19 cellular contexts compared by ENCODE assay signal in genomic region chr2:173941567-173941966, GRCh38. TPM values are rescaled to one million over a fixed set of nuclear protein-coding genes. Genes with fewer than 3 reads are reported as not detected.
DNase-seq lines count a peak whose midpoint lies in the region; ATAC-seq and TF ChIP-seq lines count a peak whose summit lies in the region.
"Had no signal": no experiment of that assay in that cellular context is flagged by ENCODE, and none has a peak within 500 bp of the region (broad histone marks: within the 10 kb centered on the region; RNA-seq: fewer than 3 reads in every experiment).

No MANE protein-coding gene starts in this region.

- ATAC-seq in HCT116 (no peak), GM21786 (IDR thresholded peaks at IDR 0.05; ENCODE audit: unreplicated experiment) (no peak)
- ATAC-seq in CD8-positive, alpha-beta T cell = no peak
- ATAC-seq: A549, left cardiac atrium had no signal

- H3K27me3 ChIP-seq in HCT116 (ENCODE audit: insufficient read depth, low read length) (no peaks in the 10 kb centered on the region), osteoblast (ENCODE audit: insufficient read depth, low read length) (no peaks in the 10 kb centered on the region)
- no peaks in the 10 kb centered on the region for H3K27me3 ChIP-seq in CD8-positive, alpha-beta T cell (ENCODE audit: insufficient read depth, low read length)
- H3K27me3 ChIP-seq: transverse colon had no signal

- H3K4me1 Mint-ChIP-seq in activated CD4-positive, alpha-beta T cell treated with anti-CD3 and anti-CD28 coated beads, Interleukin-2, amount 10 ng/mL, durations not matched to agents 24 days and 14 days = peaks cover 52% of the 10 kb centered on the region
- peaks cover 83% of the 10 kb centered on the region for H3K4me1 Mint-ChIP-seq in activated naive CD8-positive, alpha-beta T cell (ENCODE audit: low read depth)
- peaks cover 83% of the 10 kb centered on the region for H3K4me1 Mint-ChIP-seq in CD8-positive, alpha-beta T cell (ENCODE audit: low read depth)
- H3K4me1 Mint-ChIP-seq in osteocyte (ENCODE audit: unreplicated experiment) = peaks cover 49% of the 10 kb centered on the region

- TF ChIP-seq CTCF in HCT116 (IDR thresholded peaks at IDR 0.05 in 2 of 3, conservative IDR thresholded peaks at IDR 0.05 in 1 of 3; ENCODE audit: borderline replicate concordance in 1 of 3, insufficient read depth in 1 of 3, low read depth in 2 of 3, low read length in 2 of 3) = no peak
- TF ChIP-seq CTCF in osteoblast (IDR thresholded peaks at IDR 0.05; ENCODE audit: extremely low read depth, low read depth, low read length) = no peak
- no peak for TF ChIP-seq CTCF in CD8-positive, alpha-beta T cell (IDR thresholded peaks at IDR 0.05)
- no peak for TF ChIP-seq CTCF in osteocyte (IDR thresholded peaks at IDR 0.05)

- no peak for DNase-seq in activated CD4-positive, alpha-beta T cell treated with anti-CD3 and anti-CD28 coated beads, Interleukin-2, amount 10 ng/mL, durations not matched to agents 24 days and 14 days
- DNase-seq in activated CD4-positive, alpha-beta T cell treated with anti-CD3 and anti-CD28 coated beads, Interleukin-2, amount 50 U/mL, for 48 hours = no peak
- DNase-seq in HCT116 (ENCODE audit: low read depth, low spot score) (no peak), osteoblast (ENCODE audit: insufficient read length, low spot score, missing footprints) (no peak), osteocyte (ENCODE audit: extremely low spot score, unreplicated experiment) (no peak)
- no peak for DNase-seq in CD8-positive, alpha-beta T cell
- DNase-seq: activated CD8-positive, alpha-beta memory T cell treated with anti-CD3 and anti-CD28 coated beads, Interleukin-2, amount 50 U/mL, for 48 hours; GOT3; KG1; left cardiac atrium; NCI-H1105 treated with DMSO at 0.1 percent for 48 hours; NCI-H2171; NCI-H748 treated with DMSO at 0.1 percent for 48 hours; transverse colon had no signal

- no TSS peak for BruUV-seq in HCT116 (replicated peaks; lab: Mats Ljungman, UMichigan)

- no peak overlapping the region for H3K27ac ChIP-seq in HCT116 (ENCODE audit: low read depth, low read length)
- peak overlapping the region; percentile 25 for H3K27ac ChIP-seq in osteoblast (ENCODE audit: low read depth, low read length)
- no peak overlapping the region for H3K27ac ChIP-seq in CD8-positive, alpha-beta T cell (ENCODE audit: low read depth, low read length)
- H3K27ac ChIP-seq: HL-60, transverse colon had no signal

- TF ChIP-seq POLR2A in HCT116 (IDR thresholded peaks at IDR 0.05; ENCODE audit: borderline replicate concordance, extremely low read depth, insufficient read depth, insufficient read length) = no peak

- H3K9me3 Mint-ChIP-seq in activated CD4-positive, alpha-beta T cell treated with anti-CD3 and anti-CD28 coated beads, Interleukin-2, amount 10 ng/mL, durations not matched to agents 24 days and 14 days = no peaks in the 10 kb centered on the region
- no peaks in the 10 kb centered on the region for H3K9me3 Mint-ChIP-seq in activated naive CD8-positive, alpha-beta T cell (ENCODE audit: low read depth)
- H3K9me3 Mint-ChIP-seq in CD8-positive, alpha-beta T cell = no peaks in the 10 kb centered on the region
- no peaks in the 10 kb centered on the region for H3K9me3 Mint-ChIP-seq in osteocyte (ENCODE audit: unreplicated experiment)

- H3K4me2 ChIP-seq in HCT116 (ENCODE audit: low read length) = peak overlapping the region; percentile 59
- no peak overlapping the region for H3K4me2 ChIP-seq in osteoblast (ENCODE audit: insufficient read depth, low read length)
- H3K4me2 ChIP-seq: A549 had no signal

- H3K9me3 ChIP-seq in HCT116 (ENCODE audit: control insufficient read depth in 1 of 2, insufficient read depth in 1 of 2, low read depth in 1 of 2, low read length in 2 of 2) (no peaks in the 10 kb centered on the region), osteoblast (ENCODE audit: low read depth, low read length) (no peaks in the 10 kb centered on the region)
- no peaks in the 10 kb centered on the region for H3K9me3 ChIP-seq in CD8-positive, alpha-beta T cell (ENCODE audit: low read length)
- H3K9me3 ChIP-seq: A549, transverse colon had no signal

- TF ChIP-seq RAD21 in HCT116 (IDR thresholded peaks at IDR 0.05; ENCODE audit: low read depth) = no peak

- H3K79me2 ChIP-seq in HCT116 (ENCODE audit: insufficient read depth, low read length) (peaks cover 100% of the 10 kb centered on the region), osteoblast (ENCODE audit: insufficient read depth, low read length) (peaks cover 98% of the 10 kb centered on the region)

- H2AFZ ChIP-seq in HCT116 (ENCODE audit: low read depth, low read length, poor library complexity, severe bottlenecking) = no peak overlapping the region
- H2AFZ ChIP-seq in osteoblast (ENCODE audit: low read length) = no peak overlapping the region

- no peaks in the 10 kb centered on the region for H3K9me2 ChIP-seq in HCT116 (ENCODE audit: insufficient read depth)

- H3K27me3 Mint-ChIP-seq in activated CD4-positive, alpha-beta T cell treated with anti-CD3 and anti-CD28 coated beads, Interleukin-2, amount 10 ng/mL, durations not matched to agents 24 days and 14 days = no peaks in the 10 kb centered on the region
- no peaks in the 10 kb centered on the region for H3K27me3 Mint-ChIP-seq in activated naive CD8-positive, alpha-beta T cell
- H3K27me3 Mint-ChIP-seq in CD8-positive, alpha-beta T cell (ENCODE audit: low read depth) = no peaks in the 10 kb centered on the region
- no peaks in the 10 kb centered on the region for H3K27me3 Mint-ChIP-seq in osteocyte (ENCODE audit: unreplicated experiment)

- H3K36me3 ChIP-seq in HCT116 (ENCODE audit: control insufficient read depth in 1 of 2, insufficient read depth in 2 of 2, low read length in 2 of 2) (no peaks in the 10 kb centered on the region), osteoblast (ENCODE audit: insufficient read depth, low read length) (no peaks in the 10 kb centered on the region)
- no peaks in the 10 kb centered on the region for H3K36me3 ChIP-seq in CD8-positive, alpha-beta T cell (ENCODE audit: insufficient read depth, low read length)
- H3K36me3 ChIP-seq: transverse colon had no signal

- H3K4me3 ChIP-seq in HCT116 (replicated peaks in 1 of 2; ENCODE audit: low read depth in 1 of 2, low read length in 2 of 2) = no peak overlapping the region
- no peak overlapping the region for H3K4me3 ChIP-seq in osteoblast (ENCODE audit: insufficient read depth, low read length)
- H3K4me3 ChIP-seq in CD8-positive, alpha-beta T cell (ENCODE audit: low read depth, low read length) = no peak overlapping the region
- H3K4me3 ChIP-seq: A549, skin epidermis, transverse colon had no signal

- peak overlapping the region; percentile 19 for H3K27ac Mint-ChIP-seq in activated CD4-positive, alpha-beta T cell treated with anti-CD3 and anti-CD28 coated beads, Interleukin-2, amount 10 ng/mL, durations not matched to agents 24 days and 14 days
- peak overlapping the region; percentile 81 for H3K27ac Mint-ChIP-seq in activated naive CD8-positive, alpha-beta T cell
- no peak overlapping the region for H3K27ac Mint-ChIP-seq in CD8-positive, alpha-beta T cell
- H3K27ac Mint-ChIP-seq in osteocyte (ENCODE audit: unreplicated experiment) = no peak overlapping the region

- no peak overlapping the region for H3K4me3 Mint-ChIP-seq in activated CD4-positive, alpha-beta T cell treated with anti-CD3 and anti-CD28 coated beads, Interleukin-2, amount 10 ng/mL, durations not matched to agents 24 days and 14 days
- peak overlapping the region; percentile 61 for H3K4me3 Mint-ChIP-seq in activated naive CD8-positive, alpha-beta T cell
- H3K4me3 Mint-ChIP-seq in CD8-positive, alpha-beta T cell = no peak overlapping the region
- no peak overlapping the region for H3K4me3 Mint-ChIP-seq in osteocyte (ENCODE audit: unreplicated experiment)

- POLR2A ChIA-PET in HCT116 (lab: Charles Lee) = interaction anchor here (0.5 kb wide), 1 partner anchor 1233 kb away, joined by 3 read pairs; no protein-coding TSS in a partner anchor
- POLR2A ChIA-PET in CD8-positive, alpha-beta T cell (lab: Charles Lee) = interaction anchor here (1.2 kb wide), 1 partner anchor 10 kb away, joined by 3 read pairs; no protein-coding TSS in a partner anchor

- H3K4me1 ChIP-seq in HCT116 (ENCODE audit: control insufficient read depth in 1 of 2, insufficient read depth in 2 of 2, low read length in 2 of 2) (peaks cover 26 to 87% of the 10 kb centered on the region in 2 experiments), osteoblast (ENCODE audit: insufficient read depth, low read length) (peaks cover 29% of the 10 kb centered on the region)
- H3K4me1 ChIP-seq in CD8-positive, alpha-beta T cell (ENCODE audit: insufficient read depth, low read length) = peaks cover 75% of the 10 kb centered on the region

- RAD21 ChIA-PET in HCT116 (lab: Charles Lee; ENCODE audit: low non-redundant PET in 1 of 2, low total read pairs in 2 of 2, uncharacterized antibody in 2 of 2, unreplicated experiment in 2 of 2) = no interaction called here

- H3K36me3 Mint-ChIP-seq in activated CD4-positive, alpha-beta T cell treated with anti-CD3 and anti-CD28 coated beads, Interleukin-2, amount 10 ng/mL, durations not matched to agents 24 days and 14 days (ENCODE audit: low read depth) = peaks cover 28% of the 10 kb centered on the region
- H3K36me3 Mint-ChIP-seq in activated naive CD8-positive, alpha-beta T cell = peaks cover 13% of the 10 kb centered on the region
- peaks cover 28% of the 10 kb centered on the region for H3K36me3 Mint-ChIP-seq in CD8-positive, alpha-beta T cell
- H3K36me3 Mint-ChIP-seq in osteocyte (ENCODE audit: unreplicated experiment) = no peaks in the 10 kb centered on the region

- H4K20me1 ChIP-seq in HCT116 (ENCODE audit: insufficient read depth) (peaks cover 34% of the 10 kb centered on the region), osteoblast (ENCODE audit: insufficient read depth, low read length) (peaks cover 59% of the 10 kb centered on the region)

- intact Hi-C loops in activated CD4-positive, alpha-beta T cell treated with anti-CD3 and anti-CD28 coated beads, Interleukin-2, amount 10 ng/mL, durations not matched to agents 24 days and 14 days (cut with micrococcal nuclease) = loop anchor here (2.0 to 5.0 kb wide), 2 partner anchors 17 to 34 kb away; no protein-coding TSS in a partner anchor
- intact Hi-C loops in HCT116 (cut with micrococcal nuclease) = no loop called here
- intact Hi-C loops in CD8-positive, alpha-beta T cell (cut with DNase I, micrococcal nuclease) = no loop called here

- CTCF ChIA-PET in HCT116 (lab: Charles Lee) = no interaction called here
- CTCF ChIA-PET in CD8-positive, alpha-beta T cell (lab: Charles Lee) = no interaction called here

- no peak overlapping the region for H3K9ac ChIP-seq in HCT116 (ENCODE audit: low read length)

TF ChIP-seq in HCT116, 20 proteins besides CTCF, POLR2A, EP300 and RAD21:
- TF ChIP-seq ATF3 (IDR thresholded peaks at IDR 0.05) (no peak), SIN3A (IDR thresholded peaks at IDR 0.05; ENCODE audit: low read depth) (no peak)
TF ChIP-seq in HCT116: peak in this region for 0.

RNA-seq across cellular contexts. Expression of gene SP3, which starts 23.6 kb away (rescaled TPM):
- 99.9 and 104 TPM in 2 replicates for total RNA-seq in activated CD4-positive, alpha-beta T cell treated with anti-CD3 and anti-CD28 coated beads, Interleukin-2, amount 10 ng/mL, durations not matched to agents 24 days and 14 days
- total RNA-seq in HCT116 (2021; ENCODE audit: unreplicated experiment) = 98.0 TPM
- polyA plus RNA-seq in HCT116 (2012) = 28.9 and 39.2 TPM in 2 replicates
- total RNA-seq in osteoblast = 113 and 122 TPM in 2 replicates
- 100 to 1,000 TPM; 166 to 169 TPM for total RNA-seq in CD8-positive, alpha-beta T cell
- total RNA-seq in osteocyte = 75.3 and 80.3 TPM in 2 replicates

Comparison
In these comparisons a context has a peak if more than half of its experiments do, and no peak if none do; other contexts are left out.
1. H3K27ac Mint-ChIP-seq: peak in activated CD4-positive, alpha-beta T cell treated with anti-CD3 and anti-CD28 coated beads, Interleukin-2, amount 10 ng/mL, durations not matched to agents 24 days and 14 days (single experiment) and activated naive CD8-positive, alpha-beta T cell (single experiment); none in CD8-positive, alpha-beta T cell (single experiment) and osteocyte (single experiment).